Comparison of ENCODE assay signal across 8 cellular contexts in genomic region chrX:154020500-154021115, GRCh38. TPM values are rescaled to one million over a fixed set of nuclear protein-coding genes. Genes with fewer than 3 reads are reported as not detected.
DNase-seq lines count a peak whose midpoint lies in the region; ATAC-seq, FAIRE-seq and TF ChIP-seq lines count a peak whose summit lies in the region.

No MANE protein-coding gene starts in this region.

- peak overlapping the region; percentile 95 for H3K27ac Mint-ChIP-seq in activated naive CD4-positive, alpha-beta T cell treated with anti-CD3 and anti-CD28 coated beads, Interleukin-2, amount 50 U/mL, for 72 hours

- H3K36me3 Mint-ChIP-seq in activated naive CD4-positive, alpha-beta T cell treated with anti-CD3 and anti-CD28 coated beads, Interleukin-2, amount 50 U/mL, for 72 hours: peaks cover 0 to 5% of the 10 kb centered on the region in 2 donors

- FAIRE-seq in kidney (lab: Jason Lieb, UNC): no peak

- TF ChIP-seq CTCF in 22Rv1 (IDR thresholded peaks at IDR 0.05) (no peak), HFF-Myc (IDR thresholded peaks at IDR 0.05; ENCODE audit: low read depth, low read length, missing control alignments) (no peak), kidney (IDR thresholded peaks at IDR 0.05; ENCODE audit: borderline replicate concordance, extremely low read depth, insufficient read depth) (no peak), tibial artery (IDR thresholded peaks at IDR 0.05) (no peak)

- peak; percentile 9 to 11 for ATAC-seq in activated naive CD4-positive, alpha-beta T cell treated with anti-CD3 and anti-CD28 coated beads, Interleukin-2, amount 50 U/mL, for 72 hours

- H3K36me3 ChIP-seq in kidney (ENCODE audit: control insufficient read depth in 1 of 2, insufficient read depth in 2 of 2, low read length in 2 of 2): peaks cover 0 to 2% of the 10 kb centered on the region in 2 donors
- peaks cover 0 to 17% (median 13%) of the 10 kb centered on the region in 3 donors for H3K36me3 ChIP-seq in tibial artery

- H3K27ac ChIP-seq in 22Rv1 (peak overlapping the region; percentile 80), kidney (ENCODE audit: low read depth in 2 of 2, low read length in 2 of 2) (peak overlapping the region; percentile 34 to 78), tibial artery (peak overlapping the region; percentile 80 to 88)

- H3K9me3 ChIP-seq in kidney (ENCODE audit: control insufficient read depth in 1 of 2, low read length in 2 of 2) (no peaks in the 10 kb centered on the region), tibial artery (no peaks in the 10 kb centered on the region)

- no peaks in the 10 kb centered on the region for H3K27me3 ChIP-seq in tibial artery

- H3K4me3 ChIP-seq in HFF-Myc (replicated peaks; ENCODE audit: low read depth, low read length) (peak overlapping the region; percentile 47), kidney (ENCODE audit: low read length in 2 of 2) (peak overlapping the region; percentile 32 to 51), tibial artery (peak overlapping the region; percentile 57 to 70)

- peaks cover 5 to 9% of the 10 kb centered on the region in 2 donors for H3K4me1 ChIP-seq in kidney (ENCODE audit: control insufficient read depth in 1 of 2, insufficient read depth in 1 of 2, low read depth in 1 of 2, low read length in 2 of 2)
- peaks cover 0 to 26% (median 12%) of the 10 kb centered on the region in 4 donors for H3K4me1 ChIP-seq in tibial artery

- no peaks in the 10 kb centered on the region for H3K9me3 Mint-ChIP-seq in activated naive CD4-positive, alpha-beta T cell treated with anti-CD3 and anti-CD28 coated beads, Interleukin-2, amount 50 U/mL, for 72 hours

- no peak for DNase-seq in HFF-Myc (ENCODE audit: extremely low read depth, low read depth)
- no peak for DNase-seq in activated naive CD4-positive, alpha-beta T cell treated with anti-CD3 and anti-CD28 coated beads, Interleukin-2, amount 50 U/mL, for 72 hours (ENCODE audit: low spot score in 2 of 2)
- DNase-seq in kidney: no peak
- no peak for DNase-seq in tibial artery
- no peak for DNase-seq in NCI-H1436 (lab: John Stamatoyannopoulos, UW)
- DNase-seq in stimulated activated CD4-positive, alpha-beta T cell treated with anti-CD3 and anti-CD28 coated beads, Interleukin-4, amount 100 ng/mL, for 24 hours: no peak
- DNase-seq in NCI-H526 treated with DMSO at 0.1 percent for 48 hours (lab: John Stamatoyannopoulos, UW): no peak

- peak overlapping the region; percentile 29 to 55 for H3K9ac ChIP-seq in kidney (ENCODE audit: low read length in 2 of 2)

- intact Hi-C loops in kidney (cut with DNase I): no loop called here
- intact Hi-C loops in tibial artery (cut with DNase I; ENCODE audit: low total_unique reads): no loop called here

RNA-seq across cellular contexts. Expression of gene IRAK1, which starts 0.9 kb away (rescaled TPM):
- 100 to 1,000 TPM; 104 to 123 TPM for total RNA-seq in activated naive CD4-positive, alpha-beta T cell treated with anti-CD3 and anti-CD28 coated beads, Interleukin-2, amount 50 U/mL, for 72 hours
- total RNA-seq in kidney: 85.3 TPM
- polyA plus RNA-seq in kidney (ENCODE audit: insufficient read depth, low read depth, low replicate concordance): 46.6 TPM

RNA-seq across cellular contexts. Expression of gene TMEM187, which starts 48.1 kb away (rescaled TPM):
- total RNA-seq in activated naive CD4-positive, alpha-beta T cell treated with anti-CD3 and anti-CD28 coated beads, Interleukin-2, amount 50 U/mL, for 72 hours: 1 to 10 TPM; 5.1 to 6.4 TPM
- 9.6 TPM for total RNA-seq in kidney
- 12.4 TPM for polyA plus RNA-seq in kidney (ENCODE audit: insufficient read depth, low read depth, low replicate concordance)

RNA-seq across cellular contexts. Expression of gene HCFC1, which starts 49.0 kb away (rescaled TPM):
- total RNA-seq in activated naive CD4-positive, alpha-beta T cell treated with anti-CD3 and anti-CD28 coated beads, Interleukin-2, amount 50 U/mL, for 72 hours: 100 to 1,000 TPM in 1 of 2 donors, 10 to 100 TPM in 1; 95.9 to 102 TPM
- total RNA-seq in kidney: 54.6 TPM
- 13.5 TPM for polyA plus RNA-seq in kidney (ENCODE audit: insufficient read depth, low read depth, low replicate concordance)
